14 cellular contexts compared by ENCODE assay signal in genomic region chr5:54807421-54807820, GRCh38.
DNase-seq lines count a peak whose midpoint lies in the region; ATAC-seq, FAIRE-seq and TF ChIP-seq lines count a peak whose summit lies in the region.
"Had no signal": no experiment of that assay in that cellular context is flagged by ENCODE, and none has a peak within 500 bp of the region (broad histone marks: within the 10 kb centered on the region; RNA-seq: fewer than 3 reads in every experiment).

No MANE protein-coding gene starts in this region.

- TF ChIP-seq CTCF in body of pancreas (IDR thresholded peaks at IDR 0.05), result no peak
- no peak for TF ChIP-seq CTCF in keratinocyte (optimal IDR thresholded peaks at IDR 0.05 in 1 of 3, IDR thresholded peaks at IDR 0.05 in 1 of 3, conservative IDR thresholded peaks at IDR 0.05 in 1 of 3; ENCODE audit: extremely low read depth in 1 of 3, insufficient read depth in 2 of 3, low read length in 3 of 3)

- no peak overlapping the region for H3K4me2 ChIP-seq in keratinocyte (ENCODE audit: control insufficient read depth, extremely low read depth, insufficient read depth, low read depth, low read length)
- H3K4me2 ChIP-seq: smooth muscle cell had no signal

- H2AFZ ChIP-seq in keratinocyte (ENCODE audit: control insufficient read depth, low read length), result no peak overlapping the region

- TF ChIP-seq POLR2A in body of pancreas (IDR thresholded peaks at IDR 0.05), result no peak

- no peaks in the 10 kb centered on the region for H3K36me3 ChIP-seq in body of pancreas (replicated peaks in 1 of 2; ENCODE audit: insufficient read depth in 1 of 2, low read depth in 2 of 2)
- H3K36me3 ChIP-seq in keratinocyte (ENCODE audit: control insufficient read depth in 2 of 2, extremely low read depth in 1 of 2, insufficient read depth in 2 of 2, low read length in 2 of 2), result no peaks in the 10 kb centered on the region
- H3K36me3 ChIP-seq: esophagus muscularis mucosa had no signal

- H3K9me3 ChIP-seq in body of pancreas (no peaks in the 10 kb centered on the region), keratinocyte (ENCODE audit: control insufficient read depth, low read depth, low read length) (no peaks in the 10 kb centered on the region)
- H3K9me3 ChIP-seq: esophagus muscularis mucosa had no signal

- H4K20me1 ChIP-seq in keratinocyte (ENCODE audit: control insufficient read depth, extremely low read depth, insufficient read depth, low read length), result no peaks in the 10 kb centered on the region

- H3K4me1 ChIP-seq in body of pancreas, result peaks cover 6% of the 10 kb centered on the region
- H3K4me1 ChIP-seq in keratinocyte (ENCODE audit: control insufficient read depth, extremely low read depth, insufficient read depth, low read length), result peaks cover 9% of the 10 kb centered on the region
- H3K4me1 ChIP-seq: esophagus muscularis mucosa had no signal

- H3K9ac ChIP-seq in keratinocyte (ENCODE audit: control insufficient read depth, extremely low read depth, insufficient read depth, low read length), result no peak overlapping the region

- dilution Hi-C loops in keratinocyte (cut with MboI; ENCODE audit: extremely low pct_ligation_motif_present, low sequenced_read_pairs), result no loop called here

- DNase-seq in 8988T (peak; percentile 17), HS-27A (ENCODE audit: low read depth) (peak; percentile 12), body of pancreas (no peak), keratinocyte (ENCODE audit: low read depth, low spot score) (no peak), NCI-H524 treated with DMSO at 0.1 percent for 48 hours (lab: John Stamatoyannopoulos, UW) (no peak), ecto neural progenitor cell (ENCODE audit: low spot score) (no peak)
- DNase-seq in activated CD4-positive, CD25-positive, alpha-beta regulatory T cell treated with anti-CD3 and anti-CD28 coated beads, Interleukin-2, amount 50 U/mL, for 72 hours, result no peak
- DNase-seq: activated CD4-positive, alpha-beta T cell treated with anti-CD3 and anti-CD28 coated beads for 36 hours; activated naive CD4-positive, alpha-beta T cell treated with anti-CD3 and anti-CD28 coated beads for 36 hours; NCI-H2107; stimulated activated CD8-positive, alpha-beta memory T cell treated with anti-CD3 and anti-CD28 coated beads, Interleukin-4, amount 100 ng/mL, for 48 hours had no signal

- peak; percentile 43 for FAIRE-seq in keratinocyte (lab: Jason Lieb, UNC)

- no peaks in the 10 kb centered on the region for H3K79me2 ChIP-seq in keratinocyte (ENCODE audit: control insufficient read depth, insufficient read depth, low read length)

- H3K4me3 ChIP-seq in body of pancreas (no peak overlapping the region), keratinocyte (ENCODE audit: control insufficient read depth in 2 of 3, extremely low read depth in 1 of 3, insufficient read depth in 2 of 3, low read depth in 1 of 3, low read length in 3 of 3) (no peak overlapping the region)
- H3K4me3 ChIP-seq: esophagus muscularis mucosa, smooth muscle cell had no signal

- H3K27me3 ChIP-seq in body of pancreas, result no peaks in the 10 kb centered on the region
- H3K27me3 ChIP-seq in keratinocyte (ENCODE audit: control insufficient read depth, extremely low read depth, insufficient read depth, low read length), result no peaks in the 10 kb centered on the region
- H3K27me3 ChIP-seq: esophagus muscularis mucosa had no signal

- H3K27ac ChIP-seq in body of pancreas, result peak overlapping the region; percentile 59 to 80 (median 70)
- no peak overlapping the region for H3K27ac ChIP-seq in keratinocyte (ENCODE audit: control insufficient read depth, insufficient read depth, low read length)
- H3K27ac ChIP-seq: esophagus muscularis mucosa had no signal

- ATAC-seq in body of pancreas (peak; percentile 95), HG03378 (IDR thresholded peaks at IDR 0.05; ENCODE audit: unreplicated experiment) (no peak)
- ATAC-seq: activated CD4-positive, alpha-beta T cell treated with anti-CD3 and anti-CD28 coated beads for 36 hours had no signal

- intact Hi-C loops in body of pancreas (cut with DNase I), result no loop called here

- no peaks in the 10 kb centered on the region for H3K9me1 ChIP-seq in keratinocyte (ENCODE audit: control insufficient read depth, extremely low read depth, insufficient read depth, low read length)

- WGBS in body of pancreas, 2 donors, result 28 to 50% methylated on average over 1 of the region's 1 CpG

Comparison
In these comparisons a context has a peak if more than half of its experiments do, and no peak if none do; other contexts are left out.
1. DNase-seq: peak in 8988T (single experiment) and HS-27A (single experiment); none in body of pancreas (0 of 4), keratinocyte (single experiment), NCI-H524 treated with DMSO at 0.1 percent for 48 hours (single experiment), activated CD4-positive, CD25-positive, alpha-beta regulatory T cell treated with anti-CD3 and anti-CD28 coated beads, Interleukin-2, amount 50 U/mL, for 72 hours (single experiment) and ecto neural progenitor cell (single experiment).